8 cellular contexts compared by ENCODE assay signal in the genomic region with DNA sequence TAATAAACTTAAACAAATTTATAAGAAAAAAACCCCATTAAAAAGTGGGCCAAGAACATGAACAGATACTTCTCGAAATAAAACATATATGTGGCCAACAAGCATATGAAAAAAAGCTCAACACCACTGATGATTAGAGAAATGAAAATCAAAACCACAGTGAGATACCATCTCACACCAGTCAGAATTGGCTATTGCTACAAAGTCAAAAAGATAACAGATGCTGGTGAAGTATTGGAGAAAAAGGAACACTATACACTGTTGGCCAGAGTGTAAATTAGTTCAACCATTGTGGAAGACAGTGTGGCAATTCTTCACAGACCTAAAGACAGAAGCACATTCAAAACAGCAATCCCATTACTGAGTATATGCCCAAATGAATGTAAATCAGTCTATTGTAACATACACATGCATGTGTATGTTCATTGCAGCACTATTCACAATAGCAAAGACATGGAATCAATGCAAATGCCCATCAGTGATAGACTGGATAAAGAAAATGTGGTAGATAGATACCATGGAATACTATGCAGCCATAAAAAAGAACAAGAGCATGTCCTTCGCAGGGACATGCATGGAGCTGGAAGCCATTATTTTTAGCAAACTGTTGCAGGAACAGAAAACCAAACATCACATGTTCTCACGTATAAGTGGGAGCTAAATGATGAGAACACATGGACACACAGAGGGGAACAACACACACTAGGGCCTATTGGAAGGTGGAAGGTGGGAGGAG.
DNase-seq lines count a peak whose midpoint lies in the region; ATAC-seq, FAIRE-seq and TF ChIP-seq lines count a peak whose summit lies in the region.
"Not testable (repeated sequence)": the region's sequence is repeated elsewhere in the genome, so short reads cannot be mapped to it uniquely, and the experiment has no call there.

No MANE protein-coding gene starts in this region.

- CTCF ChIA-PET in Calu3 (lab: Charles Lee): interaction anchor here (0.6 to 1.1 kb wide), 2 partner anchors 36 to 314 kb away, joined by 3 read pairs; no protein-coding TSS in a partner anchor
- CTCF ChIA-PET in PC-9 (lab: Charles Lee): not testable (repeated sequence)

- H3K27me3 ChIP-seq in CD4-positive, CD25-positive, alpha-beta regulatory T cell (ENCODE audit: control insufficient read depth, insufficient read depth, low read length); PC-9 (ENCODE audit: insufficient read depth, low read depth): not testable (repeated sequence)

- not testable (repeated sequence) for ATAC-seq in CD4-positive, CD25-positive, alpha-beta regulatory T cell (ENCODE audit: low read depth in 2 of 2)
- ATAC-seq in HG02852 (IDR thresholded peaks at IDR 0.05; ENCODE audit: unreplicated experiment): peak; percentile 38
- peak; percentile 18 to 30 for ATAC-seq in activated T-cell treated with anti-CD3 and anti-CD28 coated beads, Interleukin-2, amount 50 U/mL, for 72 hours (replicated peaks in 1 of 2)

- H3K4me3 Mint-ChIP-seq in CD4-positive, CD25-positive, alpha-beta regulatory T cell: peak overlapping the region in 1 of 4 donors; percentile 1
- not testable (repeated sequence) for H3K4me3 Mint-ChIP-seq in Calu3 (ENCODE audit: low read depth, unreplicated experiment); activated T-cell treated with anti-CD3 and anti-CD28 coated beads, Interleukin-2, amount 50 U/mL, for 72 hours
- peak overlapping the region; percentile 35 for H3K4me3 Mint-ChIP-seq in T-helper 2 cell treated with Interferon-gamma antibody and Interleukin-4, amounts not matched to agents 5 μg/mL and 100 μg/mL, for 36 hours

- H3K79me2 ChIP-seq in PC-9 (ENCODE audit: low read depth): not testable (repeated sequence)

- not testable (repeated sequence) for H3K9me3 Mint-ChIP-seq in CD4-positive, CD25-positive, alpha-beta regulatory T cell; Calu3 (ENCODE audit: low read depth, unreplicated experiment); activated T-cell treated with anti-CD3 and anti-CD28 coated beads, Interleukin-2, amount 50 U/mL, for 72 hours
- H3K9me3 Mint-ChIP-seq in T-helper 2 cell treated with Interferon-gamma antibody and Interleukin-4, amounts not matched to agents 5 μg/mL and 100 μg/mL, for 36 hours: peaks cover 11% of the 10 kb centered on the region

- H4K20me1 ChIP-seq in PC-9 (ENCODE audit: insufficient read depth): not testable (repeated sequence)

- BruUV-seq in Calu3 (replicated peaks; lab: Mats Ljungman, UMichigan); PC-9 (replicated peaks; lab: Mats Ljungman, UMichigan): not testable (repeated sequence)

- FAIRE-seq in colon (lab: Jason Lieb, UNC) (peak; percentile 18), urothelium cell line (lab: Jason Lieb, UNC) (peak; percentile 20)

- H3K27ac ChIP-seq in CD4-positive, CD25-positive, alpha-beta regulatory T cell (ENCODE audit: insufficient read depth, low read length, poor library complexity, severe bottlenecking): not testable (repeated sequence)
- H3K27ac ChIP-seq in PC-9: peak overlapping the region; percentile 98

- H3K4me2 ChIP-seq in PC-9: peak overlapping the region; percentile 58

- not testable (repeated sequence) for TF ChIP-seq CTCF in Calu3 (IDR thresholded peaks at IDR 0.05; ENCODE audit: unreplicated experiment); PC-9 (conservative IDR thresholded peaks at IDR 0.05)

- not testable (repeated sequence) for H2AFZ ChIP-seq in PC-9

- peaks cover 17% of the 10 kb centered on the region for H3K4me1 ChIP-seq in CD4-positive, CD25-positive, alpha-beta regulatory T cell (ENCODE audit: control insufficient read depth, insufficient read depth, low read length, poor library complexity, severe bottlenecking)
- peaks cover 27% of the 10 kb centered on the region for H3K4me1 ChIP-seq in PC-9 (replicated peaks; ENCODE audit: insufficient read depth)

- H3K27me3 Mint-ChIP-seq in CD4-positive, CD25-positive, alpha-beta regulatory T cell; Calu3 (ENCODE audit: unreplicated experiment); T-helper 2 cell treated with Interferon-gamma antibody and Interleukin-4, amounts not matched to agents 5 μg/mL and 100 μg/mL, for 36 hours (ENCODE audit: low read depth); activated T-cell treated with anti-CD3 and anti-CD28 coated beads, Interleukin-2, amount 50 U/mL, for 72 hours (ENCODE audit: low read depth): not testable (repeated sequence)

- H3F3A ChIP-seq in PC-9 (ENCODE audit: insufficient read depth, low read depth): peaks cover 32% of the 10 kb centered on the region

- H3K4me3 ChIP-seq in CD4-positive, CD25-positive, alpha-beta regulatory T cell (ENCODE audit: low read depth, low read length): not testable (repeated sequence)
- H3K4me3 ChIP-seq in PC-9: peak overlapping the region; percentile 49; the same call in 1 of the 2 replicates

- peak overlapping the region in 2 of 3 donors; percentile 12 to 87 for H3K27ac Mint-ChIP-seq in CD4-positive, CD25-positive, alpha-beta regulatory T cell
- peak overlapping the region; percentile 99 for H3K27ac Mint-ChIP-seq in Calu3 (ENCODE audit: unreplicated experiment)
- H3K27ac Mint-ChIP-seq in T-helper 2 cell treated with Interferon-gamma antibody and Interleukin-4, amounts not matched to agents 5 μg/mL and 100 μg/mL, for 36 hours: peak overlapping the region; percentile 80
- not testable (repeated sequence) for H3K27ac Mint-ChIP-seq in activated T-cell treated with anti-CD3 and anti-CD28 coated beads, Interleukin-2, amount 50 U/mL, for 72 hours

- DNase-seq in CD4-positive, CD25-positive, alpha-beta regulatory T cell; Calu3; PC-9; T-helper 2 cell treated with Interferon-gamma antibody and Interleukin-4, amounts not matched to agents 5 μg/mL and 100 μg/mL, for 36 hours (ENCODE audit: low spot score); activated T-cell treated with anti-CD3 and anti-CD28 coated beads, Interleukin-2, amount 50 U/mL, for 72 hours; urothelium cell line (ENCODE audit: low spot score): not testable (repeated sequence)

- H3K9me3 ChIP-seq in CD4-positive, CD25-positive, alpha-beta regulatory T cell (ENCODE audit: control insufficient read depth in 2 of 2, low read length in 2 of 2); PC-9 (ENCODE audit: insufficient read depth, low read depth): not testable (repeated sequence)

- intact Hi-C loops in Calu3 (cut with micrococcal nuclease; ENCODE audit: unreplicated experiment): loop anchor here (2.0 to 10.0 kb wide), 3 partner anchors 249 to 337 kb away; partner anchors contain the start of gene GATA3
- intact Hi-C loops in PC-9 (cut with micrococcal nuclease; ENCODE audit: unreplicated experiment): loop anchor here (5.0 kb wide), 1 partner anchor 934 kb away; no protein-coding TSS in a partner anchor

- not testable (repeated sequence) for H3K36me3 ChIP-seq in CD4-positive, CD25-positive, alpha-beta regulatory T cell (ENCODE audit: control insufficient read depth, insufficient read depth, low read length); PC-9 (ENCODE audit: low read depth)

- H3K9me2 ChIP-seq in PC-9 (ENCODE audit: insufficient read depth): not testable (repeated sequence)

- peaks cover 15 to 39% (median 28%) of the 10 kb centered on the region in 4 donors for H3K4me1 Mint-ChIP-seq in CD4-positive, CD25-positive, alpha-beta regulatory T cell
- peaks cover 38% of the 10 kb centered on the region for H3K4me1 Mint-ChIP-seq in Calu3 (ENCODE audit: low read depth, unreplicated experiment)
- peaks cover 64% of the 10 kb centered on the region for H3K4me1 Mint-ChIP-seq in T-helper 2 cell treated with Interferon-gamma antibody and Interleukin-4, amounts not matched to agents 5 μg/mL and 100 μg/mL, for 36 hours (ENCODE audit: low read depth)
- peaks cover 60% of the 10 kb centered on the region for H3K4me1 Mint-ChIP-seq in activated T-cell treated with anti-CD3 and anti-CD28 coated beads, Interleukin-2, amount 50 U/mL, for 72 hours (ENCODE audit: low read depth)

- H3K36me3 Mint-ChIP-seq in CD4-positive, CD25-positive, alpha-beta regulatory T cell: not testable (repeated sequence)
- H3K36me3 Mint-ChIP-seq in Calu3 (ENCODE audit: insufficient read depth, unreplicated experiment): peaks cover 14% of the 10 kb centered on the region
- H3K36me3 Mint-ChIP-seq in T-helper 2 cell treated with Interferon-gamma antibody and Interleukin-4, amounts not matched to agents 5 μg/mL and 100 μg/mL, for 36 hours (ENCODE audit: low read depth): peaks cover 46% of the 10 kb centered on the region
- H3K36me3 Mint-ChIP-seq in activated T-cell treated with anti-CD3 and anti-CD28 coated beads, Interleukin-2, amount 50 U/mL, for 72 hours (ENCODE audit: insufficient read depth in 2 of 2): peaks cover 13 to 17% of the 10 kb centered on the region in 2 donors

- POLR2A ChIA-PET in PC-9 (lab: Charles Lee; ENCODE audit: unreplicated experiment): interaction anchor here (0.5 to 0.7 kb wide), 2 partner anchors 177 to 559 kb away, joined by 4 to 7 read pairs; no protein-coding TSS in a partner anchor
